9 cellular contexts compared by ENCODE assay signal in genomic region chr11:134261626-134262488, GRCh38. TPM values are rescaled to one million over a fixed set of nuclear protein-coding genes. Genes with fewer than 3 reads are reported as not detected.
DNase-seq lines count a peak whose midpoint lies in the region; ATAC-seq and TF ChIP-seq lines count a peak whose summit lies in the region.
"Had no signal": no experiment of that assay in that cellular context is flagged by ENCODE, and none has a peak within 500 bp of the region (broad histone marks: within the 10 kb centered on the region; RNA-seq: fewer than 3 reads in every experiment).

No MANE protein-coding gene starts in this region.

- WGBS in SK-N-SH (ENCODE audit: low lambda C conversion rate) = 89% methylated on average over 13 of the region's 14 CpGs

- no peak overlapping the region for H3K4me3 ChIP-seq in SK-N-SH (ENCODE audit: low read depth in 2 of 2, low read length in 1 of 2)

- no peaks in the 10 kb centered on the region for H3F3A ChIP-seq in SK-N-SH (replicated peaks; ENCODE audit: insufficient read depth)

- H3K36me3 Mint-ChIP-seq in endothelial cell (ENCODE audit: low read depth, unreplicated experiment) = peaks cover 13% of the 10 kb centered on the region

- peak; percentile 52 for DNase-seq in CMK (ENCODE audit: low read depth)
- DNase-seq in GM13976 (ENCODE audit: low spot score) = peak; percentile 66
- peak; percentile 66 for DNase-seq in SK-N-SH
- peak; percentile 43 for DNase-seq in endothelial cell (ENCODE audit: low spot score)
- DNase-seq in stimulated activated CD4-positive, alpha-beta T cell treated with anti-CD3 and anti-CD28 coated beads, Interleukin-1b, Interleukin-23, amount 100 ng/mL, for 4 hours (ENCODE audit: low read depth in 2 of 2) = peak; percentile 14 to 37

- H3K9me3 Mint-ChIP-seq in endothelial cell (ENCODE audit: unreplicated experiment) = no peaks in the 10 kb centered on the region
- H3K9me3 Mint-ChIP-seq: natural killer cell treated with Interleukin-12 subunit alpha and Interleukin-12 subunit beta and Interleukin-15 and Interleukin-18, amount 100 ng/mL, for 72 hours had no signal

- H3K4me1 ChIP-seq in SK-N-SH (ENCODE audit: control insufficient read depth in 1 of 2, insufficient read depth in 2 of 2, low read depth in 1 of 2, low read length in 1 of 2) = no peaks in the 10 kb centered on the region

- H3K27ac ChIP-seq in SK-N-SH (ENCODE audit: low read depth in 2 of 2, low read length in 1 of 2) = no peak overlapping the region

- H3K9ac ChIP-seq in SK-N-SH = no peak overlapping the region

- no peaks in the 10 kb centered on the region for H3K9me3 ChIP-seq in SK-N-SH

- TF ChIP-seq RAD21 in SK-N-SH (IDR thresholded peaks at IDR 0.05; ENCODE audit: low read length) = peak; percentile 53

- TF ChIP-seq CTCF in GM13976 (IDR thresholded peaks at IDR 0.05; ENCODE audit: borderline replicate concordance, control extremely low read depth, extremely low read depth, insufficient read depth, missing control alignments) = peak; percentile 52
- TF ChIP-seq CTCF in SK-N-SH (IDR thresholded peaks at IDR 0.05) = peak; percentile 57
- TF ChIP-seq CTCF in endothelial cell (IDR thresholded peaks at IDR 0.05; ENCODE audit: unreplicated experiment) = peak; percentile 58

- peaks cover 18% of the 10 kb centered on the region for H3K4me1 Mint-ChIP-seq in endothelial cell (ENCODE audit: unreplicated experiment)

- in situ Hi-C loops in GM13976 (cut with MboI; ENCODE audit: low sequenced_read_pairs, unreplicated experiment) = no loop called here

- H3K9me2 ChIP-seq in SK-N-SH = no peaks in the 10 kb centered on the region

- peaks cover 1% of the 10 kb centered on the region for H3K27me3 Mint-ChIP-seq in endothelial cell (ENCODE audit: unreplicated experiment)
- H3K27me3 Mint-ChIP-seq: natural killer cell treated with Interleukin-12 subunit alpha and Interleukin-12 subunit beta and Interleukin-15 and Interleukin-18, amount 100 ng/mL, for 72 hours had no signal

- H3K4me2 ChIP-seq in SK-N-SH = no peak overlapping the region

- CTCF ChIA-PET in SK-N-SH (lab: Yijun Ruan, JAX) = interaction anchor here (0.6 to 2.0 kb wide), 15 partner anchors 8 to 321 kb away, joined by 3 to 12 read pairs (median 3); partner anchors contain the start of genes ACAD8, GLB1L3 and THYN1

- ATAC-seq in HG03439 (IDR thresholded peaks at IDR 0.05; ENCODE audit: unreplicated experiment) (no peak), HG02981 (IDR thresholded peaks at IDR 0.05; ENCODE audit: unreplicated experiment) (no peak), GM19035 (IDR thresholded peaks at IDR 0.05; ENCODE audit: unreplicated experiment) (no peak)

- no peak overlapping the region for H3K4me3 Mint-ChIP-seq in endothelial cell (ENCODE audit: unreplicated experiment)
- H3K4me3 Mint-ChIP-seq: natural killer cell treated with Interleukin-12 subunit alpha and Interleukin-12 subunit beta and Interleukin-15 and Interleukin-18, amount 100 ng/mL, for 72 hours had no signal

- peaks cover 7 to 60% of the 10 kb centered on the region in 2 experiments for H3K36me3 ChIP-seq in SK-N-SH (replicated peaks in 1 of 2; ENCODE audit: control insufficient read depth in 1 of 2, insufficient read depth in 2 of 2, low read length in 1 of 2)

- no peak overlapping the region for H2AFZ ChIP-seq in SK-N-SH (ENCODE audit: low read depth)

- no peak overlapping the region for H3K27ac Mint-ChIP-seq in endothelial cell (ENCODE audit: unreplicated experiment)
- H3K27ac Mint-ChIP-seq: natural killer cell treated with Interleukin-12 subunit alpha and Interleukin-12 subunit beta and Interleukin-15 and Interleukin-18, amount 100 ng/mL, for 72 hours had no signal

- no peak for TF ChIP-seq EP300 in SK-N-SH (IDR thresholded peaks at IDR 0.05; ENCODE audit: borderline replicate concordance in 1 of 2, low read depth in 1 of 2, low read length in 1 of 2)

- no peaks in the 10 kb centered on the region for H3K79me2 ChIP-seq in SK-N-SH (ENCODE audit: insufficient read depth)

- POLR2A ChIA-PET in SK-N-SH (lab: Yijun Ruan, JAX) = no interaction called here

- no peaks in the 10 kb centered on the region for H3K27me3 ChIP-seq in SK-N-SH (ENCODE audit: insufficient read depth)

- no peaks in the 10 kb centered on the region for H4K20me1 ChIP-seq in SK-N-SH (ENCODE audit: insufficient read depth)

TF ChIP-seq in SK-N-SH, 30 proteins besides CTCF, POLR2A, EP300 and RAD21:
- peak; percentile 21; the same call in 1 of the 2 replicates for TF ChIP-seq SMC3 (IDR thresholded peaks at IDR 0.05; ENCODE audit: low read depth, low read length)
- no peak for TF ChIP-seq SIN3A (IDR thresholded peaks at IDR 0.05; ENCODE audit: borderline replicate concordance, low read depth, low read length)
- no peak for TF ChIP-seq RFX5 (IDR thresholded peaks at IDR 0.05; ENCODE audit: low read length)

RNA-seq across cellular contexts. Expression of gene ACAD8, which starts 8.5 kb away (rescaled TPM):
- polyA plus RNA-seq in SK-N-SH (2012; rRNA removed) = 29.8 and 39.8 TPM in 2 replicates
- 20.8 and 23.6 TPM in 2 replicates for polyA plus RNA-seq in SK-N-SH (2012; cell fraction: cytosol; rRNA removed)
- 64.9 and 101 TPM in 2 replicates for polyA plus RNA-seq in SK-N-SH (2012; cell fraction: nucleus; rRNA removed)
- 33.5 TPM for total RNA-seq in endothelial cell (ENCODE audit: unreplicated experiment)

RNA-seq across cellular contexts. Expression of gene THYN1, which starts 8.7 kb away (rescaled TPM):
- polyA plus RNA-seq in SK-N-SH (2012; rRNA removed) = 61.8 and 67.0 TPM in 2 replicates
- 66.8 and 70.4 TPM in 2 replicates for polyA plus RNA-seq in SK-N-SH (2012; cell fraction: cytosol; rRNA removed)
- 53.2 and 70.4 TPM in 2 replicates for polyA plus RNA-seq in SK-N-SH (2012; cell fraction: nucleus; rRNA removed)
- total RNA-seq in endothelial cell (ENCODE audit: unreplicated experiment) = 42.5 TPM

RNA-seq across cellular contexts. Expression of gene GLB1L3, which starts 14.3 kb away (rescaled TPM):
- polyA plus RNA-seq in SK-N-SH (2012; rRNA removed) = 0.10 TPM in 1 of 2 replicates, not detected in the other
- 0.03 TPM in 1 of 2 replicates, not detected in the other for polyA plus RNA-seq in SK-N-SH (2012; cell fraction: cytosol; rRNA removed)
- polyA plus RNA-seq in SK-N-SH (2012; cell fraction: nucleus; rRNA removed) = 0.05 and 0.11 TPM in 2 replicates
- 16.5 TPM for total RNA-seq in endothelial cell (ENCODE audit: unreplicated experiment)

RNA-seq across cellular contexts. Expression of gene VPS26B, which starts 37.4 kb away (rescaled TPM):
- 53.0 and 56.0 TPM in 2 replicates for polyA plus RNA-seq in SK-N-SH (2012; rRNA removed)
- polyA plus RNA-seq in SK-N-SH (2012; cell fraction: cytosol; rRNA removed) = 32.6 and 46.3 TPM in 2 replicates
- 100 and 128 TPM in 2 replicates for polyA plus RNA-seq in SK-N-SH (2012; cell fraction: nucleus; rRNA removed)
- total RNA-seq in endothelial cell (ENCODE audit: unreplicated experiment) = 132 TPM

RNA-seq across cellular contexts. Expression of gene NCAPD3, which starts 38.1 kb away (rescaled TPM):
- 19.5 and 22.0 TPM in 2 replicates for polyA plus RNA-seq in SK-N-SH (2012; rRNA removed)
- polyA plus RNA-seq in SK-N-SH (2012; cell fraction: cytosol; rRNA removed) = 13.2 and 17.6 TPM in 2 replicates
- polyA plus RNA-seq in SK-N-SH (2012; cell fraction: nucleus; rRNA removed) = 36.6 and 38.4 TPM in 2 replicates
- 25.4 TPM for total RNA-seq in endothelial cell (ENCODE audit: unreplicated experiment)
